ENCODE assay signal across 1 cellular context in the genomic region with DNA sequence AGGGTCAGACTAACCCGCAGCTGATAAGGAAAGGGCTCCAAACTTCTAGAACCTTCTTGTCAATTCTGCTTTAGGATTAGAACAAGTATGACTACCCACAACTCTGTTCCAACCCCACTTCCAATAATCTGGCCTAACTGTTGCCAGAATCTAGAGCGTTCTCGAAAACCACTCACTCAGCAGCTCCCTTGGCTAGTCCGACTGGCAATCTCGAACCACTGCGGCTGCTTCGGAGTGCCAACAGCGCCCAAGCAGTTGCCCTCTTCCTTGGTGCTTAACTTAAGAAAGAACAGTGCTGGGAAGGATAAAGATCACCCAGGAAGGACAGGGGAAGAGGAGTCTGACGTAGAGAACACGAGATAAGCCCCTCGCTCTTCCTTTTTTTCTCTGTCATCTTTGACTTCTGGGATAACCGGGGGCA.
TF ChIP-seq lines count a peak whose summit lies in the region.

No MANE protein-coding gene starts in this region.

TF ChIP-seq in HepG2, 621 proteins besides CTCF, POLR2A, EP300 and RAD21:
- TF ChIP-seq ELF3 (CRISPR knock-in tag; IDR thresholded peaks at IDR 0.05) (no peak), ZNF343 (CRISPR knock-in tag; IDR thresholded peaks at IDR 0.05) (no peak), PHF8 (CRISPR knock-in tag; IDR thresholded peaks at IDR 0.05) (no peak), HNRNPH1 (optimal IDR thresholded peaks at IDR 0.05; ENCODE audit: low read depth, low read length) (no peak), ZBTB7A (CRISPR knock-in tag; IDR thresholded peaks at IDR 0.05) (no peak), ZNF280B (CRISPR knock-in tag; IDR thresholded peaks at IDR 0.05; ENCODE audit: borderline replicate concordance) (no peak), SIN3A (IDR thresholded peaks at IDR 0.05; ENCODE audit: borderline replicate concordance, low read depth, low read length) (0 out of 2 replicates have a peak, but pooled peaks have one; percentile 10), ATF7 (IDR thresholded peaks at IDR 0.05) (no peak), ATF7 (CRISPR knock-in tag; IDR thresholded peaks at IDR 0.05) (no peak), SSRP1 (CRISPR knock-in tag; IDR thresholded peaks at IDR 0.05) (0 out of 2 replicates have a peak, but pooled peaks have one; percentile 21), HDAC6 (IDR thresholded peaks at IDR 0.05; ENCODE audit: low read depth, low read length) (no peak), FOSL2 (CRISPR knock-in tag; IDR thresholded peaks at IDR 0.05) (no peak), DRAP1 (CRISPR knock-in tag; IDR thresholded peaks at IDR 0.05) (no peak), TCF7 (IDR thresholded peaks at IDR 0.05; ENCODE audit: low read depth) (no peak), SIX4 (CRISPR knock-in tag; IDR thresholded peaks at IDR 0.05) (no peak), RCOR2 (CRISPR knock-in tag; IDR thresholded peaks at IDR 0.05) (no peak), ZNF724P (CRISPR knock-in tag; IDR thresholded peaks at IDR 0.05; ENCODE audit: borderline replicate concordance) (no peak; the same call in 1 of the 2 replicates), MBD4 (IDR thresholded peaks at IDR 0.05; ENCODE audit: borderline replicate concordance, low read length) (no peak), NFKBIZ (CRISPR knock-in tag; IDR thresholded peaks at IDR 0.05) (0 out of 2 replicates have a peak, but pooled peaks have one; percentile 55), CAMTA2 (CRISPR knock-in tag; IDR thresholded peaks at IDR 0.05; ENCODE audit: borderline replicate concordance) (0 out of 2 replicates have a peak, but pooled peaks have one; percentile 16), ZNF83 (CRISPR knock-in tag; IDR thresholded peaks at IDR 0.05; ENCODE audit: borderline replicate concordance) (no peak), ISL2 (CRISPR knock-in tag; IDR thresholded peaks at IDR 0.05) (no peak), ZFY (CRISPR knock-in tag; IDR thresholded peaks at IDR 0.05) (no peak), FOXP1 (IDR thresholded peaks at IDR 0.05) (no peak), FOXP1 (CRISPR knock-in tag; IDR thresholded peaks at IDR 0.05) (no peak), SPEN (CRISPR knock-in tag; IDR thresholded peaks at IDR 0.05; ENCODE audit: low read depth) (no peak), MXI1 (IDR thresholded peaks at IDR 0.05; ENCODE audit: borderline replicate concordance, low read depth, low read length) (no peak), ZNF501 (CRISPR knock-in tag; IDR thresholded peaks at IDR 0.05) (no peak; the same call in 1 of the 2 replicates), REPIN1 (CRISPR knock-in tag; IDR thresholded peaks at IDR 0.05; ENCODE audit: borderline replicate concordance, low read depth) (0 out of 2 replicates have a peak, but pooled peaks have one; percentile 32), MLLT10 (CRISPR knock-in tag; IDR thresholded peaks at IDR 0.05) (no peak), YEATS4 (CRISPR knock-in tag; IDR thresholded peaks at IDR 0.05; ENCODE audit: borderline replicate concordance) (no peak), SRSF4 (IDR thresholded peaks at IDR 0.05; ENCODE audit: low read depth, low read length, poor library complexity, severe bottlenecking) (no peak), AHR (CRISPR knock-in tag; IDR thresholded peaks at IDR 0.05) (no peak), NFATC3 (CRISPR knock-in tag; IDR thresholded peaks at IDR 0.05) (no peak), ZSCAN20 (CRISPR knock-in tag; IDR thresholded peaks at IDR 0.05; ENCODE audit: borderline replicate concordance) (0 out of 2 replicates have a peak, but pooled peaks have one; percentile 4), ZNF441 (CRISPR knock-in tag; IDR thresholded peaks at IDR 0.05; ENCODE audit: borderline replicate concordance) (no peak), ZNF225 (CRISPR knock-in tag; IDR thresholded peaks at IDR 0.05) (no peak), FOXK1 (CRISPR knock-in tag; IDR thresholded peaks at IDR 0.05; ENCODE audit: borderline replicate concordance, low read depth) (no peak), ZNF205 (CRISPR knock-in tag; IDR thresholded peaks at IDR 0.05) (no peak), ZNF800 (CRISPR knock-in tag; IDR thresholded peaks at IDR 0.05) (no peak), ZNF232 (CRISPR knock-in tag; IDR thresholded peaks at IDR 0.05; ENCODE audit: borderline replicate concordance) (no peak), ZNF784 (CRISPR knock-in tag; IDR thresholded peaks at IDR 0.05; ENCODE audit: borderline replicate concordance) (0 out of 2 replicates have a peak, but pooled peaks have one; percentile 31), CHD4 (IDR thresholded peaks at IDR 0.05; ENCODE audit: borderline replicate concordance, low read length) (0 out of 2 replicates have a peak, but pooled peaks have one; percentile 7), DNMT3B (CRISPR knock-in tag; conservative IDR thresholded peaks at IDR 0.05) (no peak)
- TF ChIP-seq, protein P1, sequence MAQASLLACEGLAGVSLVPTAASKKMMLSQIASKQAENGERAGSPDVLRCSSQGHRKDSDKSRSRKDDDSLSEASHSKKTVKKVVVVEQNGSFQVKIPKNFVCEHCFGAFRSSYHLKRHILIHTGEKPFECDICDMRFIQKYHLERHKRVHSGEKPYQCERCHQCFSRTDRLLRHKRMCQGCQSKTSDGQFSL (CRISPR knock-in tag; IDR thresholded peaks at IDR 0.05), result no peak
